ENCODE assay signal across 8 cellular contexts in genomic region chr19:45646345-45646698, GRCh38. TPM values are rescaled to one million over a fixed set of nuclear protein-coding genes. Genes with fewer than 3 reads are reported as not detected.
DNase-seq lines count a peak whose midpoint lies in the region; ATAC-seq and TF ChIP-seq lines count a peak whose summit lies in the region.

No MANE protein-coding gene starts in this region.

- H3K9me3 ChIP-seq in BLaER1 treated with 17β-estradiol and CSF1 and Interleukin-3, amounts not matched to agents 10 nM and 100 nM (replicated peaks in 1 of 11) = no peaks in the 10 kb centered on the region
- no peaks in the 10 kb centered on the region for H3K9me3 ChIP-seq in Karpas-422 (ENCODE audit: low read length)
- no peaks in the 10 kb centered on the region for H3K9me3 ChIP-seq in naive thymus-derived CD4-positive, alpha-beta T cell (ENCODE audit: control insufficient read depth in 2 of 3, low read length in 3 of 3)

- DNase-seq in Karpas-422 = no peak
- no peak for DNase-seq in astrocyte of the cerebellum (ENCODE audit: low read depth)
- DNase-seq in naive thymus-derived CD4-positive, alpha-beta T cell = no peak
- no peak for DNase-seq in NCI-H2196 (lab: John Stamatoyannopoulos, UW; ENCODE audit: unreplicated experiment)

- in situ Hi-C loops in astrocyte of the cerebellum (cut with HindIII; ENCODE audit: low sequenced_read_pairs) = loop anchor here (10.0 kb wide), 1 partner anchor 92 kb away; no protein-coding TSS in a partner anchor

- ATAC-seq in naive thymus-derived CD4-positive, alpha-beta T cell = no peak
- ATAC-seq in HG02763 (IDR thresholded peaks at IDR 0.05; ENCODE audit: unreplicated experiment) (no peak), GM18907 (IDR thresholded peaks at IDR 0.05; ENCODE audit: unreplicated experiment) (no peak), GM21825 (IDR thresholded peaks at IDR 0.05; ENCODE audit: unreplicated experiment) (no peak)

- H3K9me2 ChIP-seq in Karpas-422 (replicated peaks; ENCODE audit: insufficient read depth, low read length) = no peaks in the 10 kb centered on the region

- H3K79me2 ChIP-seq in Karpas-422 (ENCODE audit: low read length) = no peaks in the 10 kb centered on the region

- H3K4me3 Mint-ChIP-seq in naive thymus-derived CD4-positive, alpha-beta T cell = peak overlapping the region; percentile 79 to 89 (median 86)

- peak overlapping the region in 7 of 11 experiments; percentile 3 to 52 (median 37); a peak in 11 of 22 replicates for H3K9ac ChIP-seq in BLaER1 treated with 17β-estradiol and CSF1 and Interleukin-3, amounts not matched to agents 10 nM and 100 nM
- peak overlapping the region; percentile 42 for H3K9ac ChIP-seq in Karpas-422 (ENCODE audit: low read length)

- peak overlapping the region; percentile 36 to 73 (median 57) for H3K4me2 ChIP-seq in BLaER1 treated with 17β-estradiol and CSF1 and Interleukin-3, amounts not matched to agents 10 nM and 100 nM
- peak overlapping the region; percentile 57 for H3K4me2 ChIP-seq in Karpas-422 (ENCODE audit: low read depth, low read length, poor library complexity, severe bottlenecking)

- H2AFZ ChIP-seq in Karpas-422 (ENCODE audit: low read length) = peak overlapping the region; percentile 69; the same call in 1 of the 2 replicates

- intact Hi-C loops in naive thymus-derived CD4-positive, alpha-beta T cell (cut with micrococcal nuclease) = no loop called here

- CTCF ChIA-PET in naive thymus-derived CD4-positive, alpha-beta T cell (lab: Charles Lee) = interaction anchor here (0.6 to 1.5 kb wide), 5 partner anchors 10 to 207 kb away, joined by 3 to 7 read pairs (median 4); no protein-coding TSS in a partner anchor

- POLR2A ChIA-PET in naive thymus-derived CD4-positive, alpha-beta T cell (lab: Charles Lee) = interaction anchor here (0.6 to 1.6 kb wide), 5 partner anchors 23 to 1878 kb away, joined by 3 to 10 read pairs (median 4); partner anchors contain the start of genes QPCTL and SNRPD2

- peaks cover 19 to 38% (median 29%) of the 10 kb centered on the region in 7 donors for H3K4me1 Mint-ChIP-seq in naive thymus-derived CD4-positive, alpha-beta T cell

- peaks cover 0 to 2% (median 0%) of the 10 kb centered on the region in 11 donors for H3K9me3 Mint-ChIP-seq in naive thymus-derived CD4-positive, alpha-beta T cell

- H3K27ac ChIP-seq in BLaER1 treated with 17β-estradiol and CSF1 and Interleukin-3, amounts not matched to agents 10 nM and 100 nM = no peak overlapping the region; a peak in 1 of 22 replicates
- H3K27ac ChIP-seq in Karpas-422 (ENCODE audit: low read length) = no peak overlapping the region
- H3K27ac ChIP-seq in naive thymus-derived CD4-positive, alpha-beta T cell (ENCODE audit: low read depth, low read length) = peak overlapping the region; percentile 37

- peak overlapping the region; percentile 39 to 65 (median 56); a peak in 19 of 20 replicates for H3K4me3 ChIP-seq in BLaER1 treated with 17β-estradiol and CSF1 and Interleukin-3, amounts not matched to agents 10 nM and 100 nM
- H3K4me3 ChIP-seq in Karpas-422 (ENCODE audit: low read length) = peak overlapping the region; percentile 60
- H3K4me3 ChIP-seq in astrocyte of the cerebellum (ENCODE audit: low read depth, low read length) = peak overlapping the region; percentile 43
- peak overlapping the region; percentile 68 for H3K4me3 ChIP-seq in naive thymus-derived CD4-positive, alpha-beta T cell (ENCODE audit: low read length)

- peaks cover 0 to 12% (median 0%) of the 10 kb centered on the region in 11 experiments; a peak in 3 of 22 replicates for H4K20me1 ChIP-seq in BLaER1 treated with 17β-estradiol and CSF1 and Interleukin-3, amounts not matched to agents 10 nM and 100 nM
- no peaks in the 10 kb centered on the region for H4K20me1 ChIP-seq in Karpas-422 (ENCODE audit: insufficient read depth, low read depth, low read length)

- peaks cover 16 to 40% (median 34%) of the 10 kb centered on the region in 10 experiments; a peak in 19 of 20 replicates for H3K4me1 ChIP-seq in BLaER1 treated with 17β-estradiol and CSF1 and Interleukin-3, amounts not matched to agents 10 nM and 100 nM
- peaks cover 45% of the 10 kb centered on the region for H3K4me1 ChIP-seq in Karpas-422 (ENCODE audit: low read length)
- peaks cover 9 to 13% of the 10 kb centered on the region in 2 donors for H3K4me1 ChIP-seq in naive thymus-derived CD4-positive, alpha-beta T cell (ENCODE audit: control insufficient read depth in 2 of 2, insufficient read depth in 2 of 2, low read length in 2 of 2)

- TF ChIP-seq CTCF in astrocyte of the cerebellum (IDR thresholded peaks at IDR 0.05; ENCODE audit: low read depth, low read length, missing control alignments) = no peak

- peaks cover 0 to under 1% (median 0%) of the 10 kb centered on the region in 5 donors for H3K36me3 Mint-ChIP-seq in naive thymus-derived CD4-positive, alpha-beta T cell

- peaks cover 0 to 6% (median 4%) of the 10 kb centered on the region in 5 donors for H3K27me3 Mint-ChIP-seq in naive thymus-derived CD4-positive, alpha-beta T cell

- peak overlapping the region in 7 of 9 donors; percentile 32 to 87 (median 60) for H3K27ac Mint-ChIP-seq in naive thymus-derived CD4-positive, alpha-beta T cell

- H3K36me3 ChIP-seq in BLaER1 treated with 17β-estradiol and CSF1 and Interleukin-3, amounts not matched to agents 10 nM and 100 nM = no peaks in the 10 kb centered on the region
- H3K36me3 ChIP-seq in Karpas-422 (ENCODE audit: insufficient read depth, low read length) = no peaks in the 10 kb centered on the region
- no peaks in the 10 kb centered on the region for H3K36me3 ChIP-seq in naive thymus-derived CD4-positive, alpha-beta T cell (ENCODE audit: control insufficient read depth in 2 of 3, insufficient read depth in 3 of 3, low read length in 3 of 3)

- H3K27me3 ChIP-seq in BLaER1 treated with 17β-estradiol and CSF1 and Interleukin-3, amounts not matched to agents 10 nM and 100 nM = peaks cover 26 to 35% (median 32%) of the 10 kb centered on the region in 11 experiments
- H3K27me3 ChIP-seq in Karpas-422 (ENCODE audit: low read length) = no peaks in the 10 kb centered on the region
- no peaks in the 10 kb centered on the region for H3K27me3 ChIP-seq in naive thymus-derived CD4-positive, alpha-beta T cell (ENCODE audit: control insufficient read depth in 2 of 2, insufficient read depth in 2 of 2, low read length in 2 of 2)

RNA-seq across cellular contexts. Expression of gene EML2, which starts 7.1 kb away (rescaled TPM):
- 40.3 and 86.4 TPM in 2 replicates for total RNA-seq in Karpas-422 (2014; rRNA removed; shearing (Covaris generic); ENCODE audit: low replicate concordance)
- 100 to 1,000 TPM in 1 of 5 experiments, 10 to 100 TPM in 4; 57.4 to 128 (median 58.6) TPM for total RNA-seq in naive thymus-derived CD4-positive, alpha-beta T cell
- 10 to 100 TPM; 11.3 to 17.5 TPM for polyA plus RNA-seq in naive thymus-derived CD4-positive, alpha-beta T cell

RNA-seq across cellular contexts. Expression of gene GIPR, which starts 21.7 kb away (rescaled TPM):
- 3.9 and 6.1 TPM in 2 replicates for total RNA-seq in Karpas-422 (2014; rRNA removed; shearing (Covaris generic); ENCODE audit: low replicate concordance)
- 1 to 10 TPM; 4.6 to 7.4 (median 6.0) TPM for total RNA-seq in naive thymus-derived CD4-positive, alpha-beta T cell
- polyA plus RNA-seq in naive thymus-derived CD4-positive, alpha-beta T cell = under 1 TPM in 1 of 2 donors, not detected in 1; 0.15 TPM

RNA-seq across cellular contexts. Expression of gene GPR4, which starts 44.3 kb away (rescaled TPM):
- total RNA-seq in Karpas-422 (2014; rRNA removed; shearing (Covaris generic); ENCODE audit: low replicate concordance) = 0.26 and 0.83 TPM in 2 replicates
- not detected for total RNA-seq in naive thymus-derived CD4-positive, alpha-beta T cell
- not detected for polyA plus RNA-seq in naive thymus-derived CD4-positive, alpha-beta T cell

RNA-seq across cellular contexts. Expression of gene SNRPD2, which starts 45.4 kb away (rescaled TPM):
- 540 and 645 TPM in 2 replicates for total RNA-seq in Karpas-422 (2014; rRNA removed; shearing (Covaris generic); ENCODE audit: low replicate concordance)
- 100 to 1,000 TPM; 301 to 537 (median 405) TPM for total RNA-seq in naive thymus-derived CD4-positive, alpha-beta T cell
- 1,000 to 10,000 TPM; 1,209 to 1,262 TPM for polyA plus RNA-seq in naive thymus-derived CD4-positive, alpha-beta T cell

RNA-seq across cellular contexts. Expression of gene QPCTL, which starts 46.1 kb away (rescaled TPM):
- 21.4 and 30.3 TPM in 2 replicates for total RNA-seq in Karpas-422 (2014; rRNA removed; shearing (Covaris generic); ENCODE audit: low replicate concordance)
- total RNA-seq in naive thymus-derived CD4-positive, alpha-beta T cell = 1 to 10 TPM; 6.1 to 8.9 (median 7.9) TPM
- polyA plus RNA-seq in naive thymus-derived CD4-positive, alpha-beta T cell = 1 to 10 TPM; 1.2 to 1.9 TPM
